ENCODE assay signal across 8 cellular contexts in the genomic region with DNA sequence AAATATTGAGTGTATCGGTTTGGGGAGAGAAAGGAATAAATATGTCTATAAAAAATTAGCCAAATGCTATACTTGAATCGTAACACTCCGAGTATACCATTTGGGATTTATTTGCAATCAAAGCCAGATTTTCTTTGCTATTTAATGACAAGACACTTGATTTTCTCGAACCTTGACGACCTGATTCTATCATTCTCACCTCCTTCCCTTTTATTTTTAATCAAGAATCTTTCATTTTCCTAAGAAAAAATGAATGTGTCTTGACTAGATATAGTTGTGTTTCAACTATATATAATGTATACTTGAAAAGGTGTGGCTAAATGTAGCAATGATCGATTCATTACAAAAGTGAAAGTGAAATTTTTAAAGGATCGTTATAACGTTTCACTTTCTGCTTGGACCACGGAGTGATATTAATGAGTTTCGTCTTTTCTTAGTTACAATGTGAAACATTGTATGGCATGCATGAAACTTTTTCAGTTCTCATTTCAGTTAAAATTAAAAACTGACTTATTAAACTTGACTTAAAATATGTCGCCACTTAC. TPM values are rescaled to one million over a fixed set of nuclear protein-coding genes. Genes with fewer than 3 reads are reported as not detected.
DNase-seq lines count a peak whose midpoint lies in the region; ATAC-seq and TF ChIP-seq lines count a peak whose summit lies in the region.

No MANE protein-coding gene starts in this region.

- peaks cover 8% of the 10 kb centered on the region for H3K36me3 Mint-ChIP-seq in activated T-cell treated with anti-CD3 and anti-CD28 coated beads, Interleukin-2, amount 50 U/mL, for 4 hours (ENCODE audit: insufficient read depth)

- H3K9me3 ChIP-seq in SK-N-MC (ENCODE audit: low read depth, low read length) (no peaks in the 10 kb centered on the region), skeletal muscle satellite cell (replicated peaks; ENCODE audit: low read length) (no peaks in the 10 kb centered on the region)

- H3K36me3 ChIP-seq in SK-N-MC (ENCODE audit: insufficient read depth, low read length) (peaks cover 16% of the 10 kb centered on the region), skeletal muscle satellite cell (ENCODE audit: insufficient read depth, low read length) (peaks cover 14% of the 10 kb centered on the region)

- ATAC-seq in activated T-cell treated with anti-CD3 and anti-CD28 coated beads, Interleukin-2, amount 50 U/mL, for 4 hours: peak; percentile 45 to 63
- peak; percentile 56 for ATAC-seq in HG02973 (IDR thresholded peaks at IDR 0.05; ENCODE audit: unreplicated experiment)
- ATAC-seq in foreskin keratinocyte: no peak

- peak overlapping the region; percentile 84 for H3K4me3 Mint-ChIP-seq in activated T-cell treated with anti-CD3 and anti-CD28 coated beads, Interleukin-2, amount 50 U/mL, for 4 hours

- H3K27ac ChIP-seq in SK-N-MC (no peak overlapping the region), foreskin keratinocyte (peak overlapping the region; percentile 93)

- peak overlapping the region; percentile 86 for H3K4me2 ChIP-seq in skeletal muscle satellite cell (ENCODE audit: low read length)

- H3K4me1 Mint-ChIP-seq in activated T-cell treated with anti-CD3 and anti-CD28 coated beads, Interleukin-2, amount 50 U/mL, for 4 hours (ENCODE audit: low read depth): peaks cover 35% of the 10 kb centered on the region

- H3K4me3 ChIP-seq in SK-N-MC (peak overlapping the region; percentile 93), skeletal muscle satellite cell (ENCODE audit: low read length) (peak overlapping the region; percentile 93)

- H3K27me3 ChIP-seq in foreskin keratinocyte (no peaks in the 10 kb centered on the region), skeletal muscle satellite cell (ENCODE audit: control insufficient read depth, insufficient read depth, low read length) (no peaks in the 10 kb centered on the region)

- H3K27me3 Mint-ChIP-seq in activated T-cell treated with anti-CD3 and anti-CD28 coated beads, Interleukin-2, amount 50 U/mL, for 4 hours (ENCODE audit: low read depth): no peaks in the 10 kb centered on the region

- peak overlapping the region; percentile 90 for H3K9ac ChIP-seq in SK-N-MC (ENCODE audit: insufficient read length)
- peak overlapping the region; percentile 88 for H3K9ac ChIP-seq in skeletal muscle satellite cell (ENCODE audit: low read depth, low read length)

- DNase-seq in activated T-cell treated with anti-CD3 and anti-CD28 coated beads, Interleukin-2, amount 50 U/mL, for 4 hours: no peak
- DNase-seq in activated T-cell treated with anti-CD3 and anti-CD28 coated beads for 4 hours (no peak), SK-N-MC (ENCODE audit: low read depth, low spot score) (no peak), foreskin keratinocyte (no peak), 8988T (no peak), amniotic stem cell (lab: John Stamatoyannopoulos, UW) (no peak)

- H3K4me1 ChIP-seq in foreskin keratinocyte (no peaks in the 10 kb centered on the region), skeletal muscle satellite cell (ENCODE audit: control insufficient read depth, insufficient read depth, low read length) (peaks cover 7% of the 10 kb centered on the region)

- peaks cover 5% of the 10 kb centered on the region for H3K9me3 Mint-ChIP-seq in activated T-cell treated with anti-CD3 and anti-CD28 coated beads, Interleukin-2, amount 50 U/mL, for 4 hours

- no peak for TF ChIP-seq CTCF in foreskin keratinocyte (conservative IDR thresholded peaks at IDR 0.05)

RNA-seq across cellular contexts. Expression of a gene that starts 0.6 kb away (rescaled TPM):
- total RNA-seq in activated T-cell treated with anti-CD3 and anti-CD28 coated beads, Interleukin-2, amount 50 U/mL, for 4 hours: 10 to 100 TPM; 25.9 to 26.9 (median 26.5) TPM
- total RNA-seq in foreskin keratinocyte: 31.6 and 32.3 TPM in 2 replicates
- 21.5 and 22.0 TPM in 2 replicates for polyA plus RNA-seq in foreskin keratinocyte
- total RNA-seq in skeletal muscle satellite cell (2012; rRNA removed): 21.4 and 28.4 TPM in 2 replicates
